8 cellular contexts compared by ENCODE assay signal in the genomic region with DNA sequence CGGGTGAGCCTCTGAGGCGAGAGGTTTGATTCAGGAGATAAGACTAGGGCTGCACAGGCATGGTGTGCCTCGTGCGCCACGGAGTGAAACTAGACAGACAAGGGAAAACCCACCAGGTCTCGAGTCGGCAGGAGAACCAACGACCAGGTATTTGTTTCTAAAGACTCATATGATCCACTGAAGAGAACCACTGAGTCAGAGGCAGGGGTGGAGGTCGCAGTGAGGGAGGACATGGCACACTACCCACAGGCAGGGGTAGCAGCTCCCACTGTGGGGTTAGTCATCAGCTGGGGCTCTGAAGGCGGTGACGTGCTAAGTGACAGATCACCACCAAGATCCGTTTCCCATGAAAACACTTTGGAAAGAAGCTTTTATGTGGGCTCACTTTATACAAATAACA. TPM values are rescaled to one million over a fixed set of nuclear protein-coding genes. Genes with fewer than 3 reads are reported as not detected.
DNase-seq lines count a peak whose midpoint lies in the region; ATAC-seq and TF ChIP-seq lines count a peak whose summit lies in the region.

No MANE protein-coding gene starts in this region.

- dilution Hi-C loops in IMR-90 (cut with HindIII; ENCODE audit: low sequenced_read_pairs, unreplicated experiment), result no loop called here

- H2BK15ac ChIP-seq in IMR-90 (ENCODE audit: low read depth, low read length), result 0 out of 3 replicates have a peak overlapping the region, but pooled peaks have one; percentile 18

- no peak overlapping the region for H3K4me3 Mint-ChIP-seq in GM23338

- peak overlapping the region; percentile 19 for H3K9ac ChIP-seq in IMR-90 (ENCODE audit: low read depth, low read length)

- peak overlapping the region; percentile 85 for H3K14ac ChIP-seq in IMR-90 (replicated peaks; ENCODE audit: low read depth, low read length)

- H2BK5ac ChIP-seq in IMR-90 (ENCODE audit: low read depth, low read length, poor library complexity, severe bottlenecking), result peak overlapping the region; percentile 91

- peak overlapping the region; percentile 84 for H3K18ac ChIP-seq in IMR-90 (ENCODE audit: low read depth, low read length)

- H3K9me3 ChIP-seq in IMR-90 (ENCODE audit: control insufficient read depth, insufficient read depth, low read length), result no peaks in the 10 kb centered on the region

- peak overlapping the region; percentile 30; the same call in 1 of the 2 replicates for H4K5ac ChIP-seq in IMR-90 (ENCODE audit: low read depth, low read length)

- H3K27me3 ChIP-seq in IMR-90 (ENCODE audit: control insufficient read depth, insufficient read depth, low read length), result no peaks in the 10 kb centered on the region
- H3K27me3 ChIP-seq in GM23338 (ENCODE audit: insufficient read depth), result no peaks in the 10 kb centered on the region

- peak overlapping the region; percentile 45 for H4K91ac ChIP-seq in IMR-90 (ENCODE audit: insufficient read depth, low read depth, low read length)

- H3K4me3 ChIP-seq in IMR-90 (ENCODE audit: insufficient read depth, low read depth, low read length), result peak overlapping the region; percentile 6; the same call in 1 of the 2 replicates
- no peak overlapping the region for H3K4me3 ChIP-seq in foreskin fibroblast (ENCODE audit: low read depth in 1 of 2, low read length in 2 of 2)
- no peak overlapping the region for H3K4me3 ChIP-seq in GM23338

- ATAC-seq in IMR-90 (ENCODE audit: low read depth), result peak; percentile 33
- ATAC-seq in GM21367 (IDR thresholded peaks at IDR 0.05; ENCODE audit: unreplicated experiment), result no peak
- ATAC-seq in GM23338, result no peak

- H2BK20ac ChIP-seq in IMR-90 (ENCODE audit: low read depth, low read length), result peak overlapping the region; percentile 76; the same call in 1 of the 2 replicates

- TF ChIP-seq CTCF in IMR-90 (conservative IDR thresholded peaks at IDR 0.05; ENCODE audit: low read depth, low read length), result no peak
- TF ChIP-seq CTCF in foreskin fibroblast (IDR thresholded peaks at IDR 0.05; ENCODE audit: low read depth, low read length), result no peak
- no peak for TF ChIP-seq CTCF in GM23338 (conservative IDR thresholded peaks at IDR 0.05; ENCODE audit: low read depth in 2 of 2)

- peaks cover 67% of the 10 kb centered on the region for H4K20me1 ChIP-seq in IMR-90 (ENCODE audit: insufficient read depth, low read length)
- H4K20me1 ChIP-seq in GM23338 (replicated peaks; ENCODE audit: insufficient read depth), result peaks cover 46% of the 10 kb centered on the region

- CTCF ChIA-PET in IMR-90 (lab: Yijun Ruan, JAX), result interaction anchor here (0.6 to 1.1 kb wide), 2 partner anchors 17 to 137 kb away, joined by 3 to 4 read pairs; no protein-coding TSS in a partner anchor

- H3K56ac ChIP-seq in IMR-90 (ENCODE audit: extremely low read depth, insufficient read depth, low read length), result 0 out of 2 replicates have a peak overlapping the region, but pooled peaks have one; percentile 32

- no peak overlapping the region for H3K27ac Mint-ChIP-seq in GM23338

- TF ChIP-seq POLR2A in IMR-90 (IDR thresholded peaks at IDR 0.05; ENCODE audit: low read depth, low read length), result peak; percentile 47; the same call in 1 of the 2 replicates

- in situ Hi-C loops in IMR-90 (cut with MboI; ENCODE audit: low sequenced_read_pairs), result loop anchor here (5.0 kb wide), 1 partner anchor 41 kb away; no protein-coding TSS in a partner anchor

- peak overlapping the region; percentile 72 for H3K23ac ChIP-seq in IMR-90 (ENCODE audit: low read depth, low read length)

- no peaks in the 10 kb centered on the region for H3F3A ChIP-seq in GM23338 (replicated peaks; ENCODE audit: low read depth)

- H3K36me3 ChIP-seq in IMR-90 (ENCODE audit: control insufficient read depth, insufficient read depth, low read length), result no peaks in the 10 kb centered on the region
- H3K36me3 ChIP-seq in GM23338 (ENCODE audit: insufficient read depth), result no peaks in the 10 kb centered on the region

- no peaks in the 10 kb centered on the region for H3K9me3 Mint-ChIP-seq in GM23338

- POLR2A ChIA-PET in IMR-90 (lab: Charles Lee; ENCODE audit: unreplicated experiment), result no interaction called here

- H3K27ac ChIP-seq in IMR-90 (ENCODE audit: insufficient read depth, low read length) (peak overlapping the region; percentile 76), GM23338 (ENCODE audit: low read depth) (no peak overlapping the region)

- H3K36me3 Mint-ChIP-seq in GM23338 (ENCODE audit: low read depth), result no peaks in the 10 kb centered on the region

- peak overlapping the region; percentile 84 for H3K4ac ChIP-seq in IMR-90 (ENCODE audit: low read depth, low read length)

- no TSS peak for BruUV-seq in IMR-90 (replicated peaks; lab: Mats Ljungman, UMichigan)

- H2AK5ac ChIP-seq in IMR-90 (ENCODE audit: low read depth, low read length), result peak overlapping the region; percentile 75; the same call in 1 of the 2 replicates

- peaks cover 21% of the 10 kb centered on the region for H3K4me1 ChIP-seq in IMR-90 (ENCODE audit: control insufficient read depth, insufficient read depth, low read length)
- H3K4me1 ChIP-seq in GM23338 (ENCODE audit: insufficient read depth), result peaks cover 9% of the 10 kb centered on the region

- no peaks in the 10 kb centered on the region for H3K9me2 ChIP-seq in GM23338 (ENCODE audit: insufficient read depth)

- TF ChIP-seq RAD21 in IMR-90 (IDR thresholded peaks at IDR 0.05; ENCODE audit: low read length), result no peak; the same call in 1 of the 2 replicates

- H2AFZ ChIP-seq in IMR-90 (replicated peaks; ENCODE audit: low read length, poor library complexity), result peak overlapping the region; percentile 46
- H2AFZ ChIP-seq in GM23338, result no peak overlapping the region

- H3K27me3 Mint-ChIP-seq in GM23338 (ENCODE audit: insufficient read depth, low read depth, poor library complexity), result peaks cover 10% of the 10 kb centered on the region

- DNase-seq in IMR-90 (peak; percentile 95), foreskin fibroblast (peak; percentile 65 to 76), NCI-H69 (lab: John Stamatoyannopoulos, UW) (no peak), NCI-H446 treated with DMSO at 0.1 percent for 48 hours (lab: John Stamatoyannopoulos, UW) (no peak), GM23338 (ENCODE audit: low spot score) (no peak)
- DNase-seq in activated CD8-positive, alpha-beta memory T cell treated with anti-CD3 and anti-CD28 coated beads, Interleukin-2, amount 50 U/mL, for 48 hours, result peak; percentile 83
- DNase-seq in stimulated activated CD8-positive, alpha-beta memory T cell treated with anti-CD3 and anti-CD28 coated beads, Interleukin-2, amount 100 ng/mL, for 1 hour (ENCODE audit: low read depth in 2 of 2), result peak; percentile 35 to 46

- H3K4me1 Mint-ChIP-seq in GM23338, result peaks cover 33% of the 10 kb centered on the region

- H3K9me1 ChIP-seq in IMR-90 (ENCODE audit: insufficient read depth, low read length), result peaks cover 14% of the 10 kb centered on the region

- H2BK120ac ChIP-seq in IMR-90 (ENCODE audit: low read depth, low read length), result peak overlapping the region; percentile 80

- H3K79me1 ChIP-seq in IMR-90 (ENCODE audit: low read depth in 1 of 2, low read length in 2 of 2), result peaks cover 0 to 49% of the 10 kb centered on the region in 2 experiments; a peak in 2 of 4 replicates

- peak overlapping the region; percentile 82 for H2AK9ac ChIP-seq in IMR-90 (replicated peaks; ENCODE audit: low read depth, low read length, poor library complexity)

- WGBS in IMR-90 (ENCODE audit: extremely low coverage in 2 of 2, insufficient read length in 1 of 2), 2 experiments, result 0% methylated on average over 1 of the region's 12 CpGs; no CpG with 5 or more reads in 1 of the 2 experiments

- H3K79me2 ChIP-seq in GM23338 (replicated peaks; ENCODE audit: insufficient read depth), result peaks cover 87% of the 10 kb centered on the region

- H3K4me2 ChIP-seq in IMR-90 (ENCODE audit: low read depth, low read length), result peak overlapping the region; percentile 74
- H3K4me2 ChIP-seq in GM23338, result no peak overlapping the region

- peak overlapping the region in 1 of 2 experiments; percentile 65; a peak in 2 of 4 replicates for H4K8ac ChIP-seq in IMR-90 (ENCODE audit: low read depth in 2 of 2, low read length in 2 of 2)

- intact Hi-C loops in IMR-90 (cut with micrococcal nuclease), result loop anchor here (1.0 to 5.0 kb wide), 2 partner anchors 36 to 44 kb away; no protein-coding TSS in a partner anchor

TF ChIP-seq in IMR-90, 13 proteins besides CTCF, POLR2A, EP300 and RAD21 (continues in another document):
- peak; percentile 34; the same call in 1 of the 2 replicates for TF ChIP-seq NFE2L2 (IDR thresholded peaks at IDR 0.05; ENCODE audit: low read depth, low read length)
- TF ChIP-seq, protein P1, sequence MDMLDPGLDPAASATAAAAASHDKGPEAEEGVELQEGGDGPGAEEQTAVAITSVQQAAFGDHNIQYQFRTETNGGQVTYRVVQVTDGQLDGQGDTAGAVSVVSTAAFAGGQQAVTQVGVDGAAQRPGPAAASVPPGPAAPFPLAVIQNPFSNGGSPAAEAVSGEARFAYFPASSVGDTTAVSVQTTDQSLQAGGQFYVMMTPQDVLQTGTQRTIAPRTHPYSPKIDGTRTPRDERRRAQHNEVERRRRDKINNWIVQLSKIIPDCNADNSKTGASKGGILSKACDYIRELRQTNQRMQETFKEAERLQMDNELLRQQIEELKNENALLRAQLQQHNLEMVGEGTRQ (IDR thresholded peaks at IDR 0.05; ENCODE audit: low read depth, low read length), result no peak

TF ChIP-seq in GM23338, 12 proteins besides CTCF, POLR2A, EP300 and RAD21 (continues in another document):
- TF ChIP-seq, protein P2, sequence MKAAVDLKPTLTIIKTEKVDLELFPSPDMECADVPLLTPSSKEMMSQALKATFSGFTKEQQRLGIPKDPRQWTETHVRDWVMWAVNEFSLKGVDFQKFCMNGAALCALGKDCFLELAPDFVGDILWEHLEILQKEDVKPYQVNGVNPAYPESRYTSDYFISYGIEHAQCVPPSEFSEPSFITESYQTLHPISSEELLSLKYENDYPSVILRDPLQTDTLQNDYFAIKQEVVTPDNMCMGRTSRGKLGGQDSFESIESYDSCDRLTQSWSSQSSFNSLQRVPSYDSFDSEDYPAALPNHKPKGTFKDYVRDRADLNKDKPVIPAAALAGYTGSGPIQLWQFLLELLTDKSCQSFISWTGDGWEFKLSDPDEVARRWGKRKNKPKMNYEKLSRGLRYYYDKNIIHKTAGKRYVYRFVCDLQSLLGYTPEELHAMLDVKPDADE (IDR thresholded peaks at IDR 0.05), result no peak
- no peak for TF ChIP-seq POLR2AphosphoS5 (IDR thresholded peaks at IDR 0.05; ENCODE audit: low read depth)
- no peak for TF ChIP-seq CREB1 (CRISPR knock-in tag; IDR thresholded peaks at IDR 0.05; ENCODE audit: low read depth)
- TF ChIP-seq EZH2phosphoT487 (IDR thresholded peaks at IDR 0.05; ENCODE audit: unreplicated experiment), result no peak

RNA-seq across cellular contexts. Expression of a gene that starts 45.7 kb away (rescaled TPM):
- 53.2 and 55.3 TPM in 2 replicates for total RNA-seq in IMR-90 (2012; rRNA removed)
- 40.5 and 40.9 TPM in 2 replicates for polyA plus RNA-seq in IMR-90 (2012; rRNA removed)
- polyA plus RNA-seq in IMR-90 (2012; cell fraction: cytosol; rRNA removed), result 12.6 and 25.0 TPM in 2 replicates
- polyA plus RNA-seq in IMR-90 (2012; cell fraction: nucleus; rRNA removed; ENCODE audit: low replicate concordance), result 7.3 and 45.0 TPM in 2 replicates
- total RNA-seq in GM23338 (2014; rRNA removed; shearing (Covaris generic)), result 45.4 and 47.7 TPM in 2 replicates
- polyA plus RNA-seq in GM23338 (2016; fragmentation: Nextera tagmentation; extraction: Ambion mirVana), result 9.8 and 11.6 TPM in 2 replicates

Comparison
In these comparisons a context has a peak if more than half of its experiments do, and no peak if none do; other contexts are left out.
1. DNase-seq: peak in IMR-90 (single experiment), activated CD8-positive, alpha-beta memory T cell treated with anti-CD3 and anti-CD28 coated beads, Interleukin-2, amount 50 U/mL, for 48 hours (single experiment), foreskin fibroblast (2 of 2) and stimulated activated CD8-positive, alpha-beta memory T cell treated with anti-CD3 and anti-CD28 coated beads, Interleukin-2, amount 100 ng/mL, for 1 hour (2 of 2); none in NCI-H69 (single experiment), NCI-H446 treated with DMSO at 0.1 percent for 48 hours (single experiment) and GM23338 (single experiment).